21 cellular contexts compared by ENCODE assay signal in genomic region chr7:70937424-70937823, GRCh38.
DNase-seq lines count a peak whose midpoint lies in the region; ATAC-seq, FAIRE-seq and TF ChIP-seq lines count a peak whose summit lies in the region.
"Had no signal": no experiment of that assay in that cellular context is flagged by ENCODE, and none has a peak within 500 bp of the region (broad histone marks: within the 10 kb centered on the region; RNA-seq: fewer than 3 reads in every experiment).

No MANE protein-coding gene starts in this region.

- no peak for ATAC-seq in HG03097 (IDR thresholded peaks at IDR 0.05; ENCODE audit: low FRiP score, unreplicated experiment)
- ATAC-seq in stimulated activated memory B cell treated with anti-CD40 and anti-IgM and Interleukin-4, amounts not matched to agents 10 μg/mL and 1 μg/mL and 100 μg/mL, for 72 hours, result no peak
- ATAC-seq: A549 had no signal

- no peak for TF ChIP-seq CTCF in osteocyte (IDR thresholded peaks at IDR 0.05)

- H3K9me3 Mint-ChIP-seq in osteocyte (ENCODE audit: unreplicated experiment), result peaks cover 47% of the 10 kb centered on the region
- peaks cover 5% of the 10 kb centered on the region for H3K9me3 Mint-ChIP-seq in stimulated activated memory B cell treated with anti-CD40 and anti-IgM and Interleukin-4, amounts not matched to agents 10 μg/mL and 1 μg/mL and 100 μg/mL, for 72 hours

- no peaks in the 10 kb centered on the region for H3K4me1 Mint-ChIP-seq in osteocyte (ENCODE audit: unreplicated experiment)
- no peaks in the 10 kb centered on the region for H3K4me1 Mint-ChIP-seq in stimulated activated memory B cell treated with anti-CD40 and anti-IgM and Interleukin-4, amounts not matched to agents 10 μg/mL and 1 μg/mL and 100 μg/mL, for 72 hours
- H3K4me1 Mint-ChIP-seq: CD4-positive, alpha-beta memory T cell had no signal

- H3K36me3 Mint-ChIP-seq in osteocyte (ENCODE audit: unreplicated experiment), result no peaks in the 10 kb centered on the region
- H3K36me3 Mint-ChIP-seq in stimulated activated memory B cell treated with anti-CD40 and anti-IgM and Interleukin-4, amounts not matched to agents 10 μg/mL and 1 μg/mL and 100 μg/mL, for 72 hours, result no peaks in the 10 kb centered on the region
- H3K36me3 Mint-ChIP-seq: CD4-positive, alpha-beta memory T cell had no signal

- no peaks in the 10 kb centered on the region for H3K27me3 Mint-ChIP-seq in osteocyte (ENCODE audit: unreplicated experiment)
- H3K27me3 Mint-ChIP-seq in stimulated activated memory B cell treated with anti-CD40 and anti-IgM and Interleukin-4, amounts not matched to agents 10 μg/mL and 1 μg/mL and 100 μg/mL, for 72 hours, result peaks cover 8% of the 10 kb centered on the region
- H3K27me3 Mint-ChIP-seq: CD4-positive, alpha-beta memory T cell had no signal

- H3K4me3 Mint-ChIP-seq in osteocyte (ENCODE audit: unreplicated experiment), result no peak overlapping the region
- H3K4me3 Mint-ChIP-seq in stimulated activated memory B cell treated with anti-CD40 and anti-IgM and Interleukin-4, amounts not matched to agents 10 μg/mL and 1 μg/mL and 100 μg/mL, for 72 hours, result no peak overlapping the region
- H3K4me3 Mint-ChIP-seq: CD4-positive, alpha-beta memory T cell had no signal

- no peak for FAIRE-seq in RCC 7860 (lab: Jason Lieb, UNC)
- FAIRE-seq: A549, GM12892, H1 had no signal

- H3K27ac Mint-ChIP-seq in osteocyte (ENCODE audit: unreplicated experiment), result no peak overlapping the region
- no peak overlapping the region for H3K27ac Mint-ChIP-seq in stimulated activated memory B cell treated with anti-CD40 and anti-IgM and Interleukin-4, amounts not matched to agents 10 μg/mL and 1 μg/mL and 100 μg/mL, for 72 hours
- H3K27ac Mint-ChIP-seq: CD4-positive, alpha-beta memory T cell had no signal

- DNase-seq in RCC 7860 (ENCODE audit: low spot score) (peak; percentile 0), islet precursor cell (peak; percentile 19), osteocyte (ENCODE audit: extremely low spot score, unreplicated experiment) (peak; percentile 60), AG20443 (ENCODE audit: low spot score) (no peak)
- DNase-seq: 8988T; ACHN; C1 segment of cervical spinal cord; Calu3; CD4-positive, alpha-beta memory T cell; COR-L47; DMS53; DMS79 treated with DMSO at 0.1 percent for 48 hours; GF-D8; GM23248; H7; HCEC 1CT had no signal
